29 cellular contexts compared by ENCODE assay signal in genomic region chr6:119333063-119333609, GRCh38.
"Had no signal": no experiment of that assay in that cellular context is flagged by ENCODE, and none has a peak within 500 bp of the region (broad histone marks: within the 10 kb centered on the region; RNA-seq: fewer than 3 reads in every experiment).

No MANE protein-coding gene starts in this region.

- H3K36me3 ChIP-seq: ascending aorta, brain microvascular endothelial cell, pancreas, prostate gland, upper lobe of right lung had no signal

- H3K4me1 Mint-ChIP-seq: neural crest cell had no signal

- H3K27ac Mint-ChIP-seq: activated CD8-positive, alpha-beta T cell treated with anti-CD3 and anti-CD28 coated beads, Interleukin-2, amount 10 ng/mL, durations not matched to agents 7 days and 5 days; activated naive CD8-positive, alpha-beta T cell; stimulated activated memory B cell treated with anti-CD40 and anti-IgM and Interleukin-4, amounts not matched to agents 10 μg/mL and 1 μg/mL and 100 μg/mL, for 72 hours; stimulated activated naive CD8-positive, alpha-beta T cell treated with anti-CD3 and anti-CD28 coated beads, Interleukin-15, amount 100 ng/mL, for 72 hours; T-helper 1 cell treated with Interleukin-12 subunit alpha and Interleukin-12 subunit beta and Interleukin-4 antibody, amounts not matched to agents 30 μg/mL and 1 μg/mL, for 36 hours had no signal

- H3K27me3 ChIP-seq: ascending aorta, brain microvascular endothelial cell, pancreas, sigmoid colon, upper lobe of right lung had no signal

- H3K27ac ChIP-seq: ascending aorta, brain microvascular endothelial cell, pancreas, prostate gland, sigmoid colon, upper lobe of right lung had no signal

- H3K4me3 Mint-ChIP-seq: activated CD8-positive, alpha-beta T cell treated with anti-CD3 and anti-CD28 coated beads, Interleukin-2, amount 10 ng/mL, durations not matched to agents 7 days and 5 days; activated naive CD8-positive, alpha-beta T cell; effector memory CD8-positive, alpha-beta T cell; neural crest cell; stimulated activated memory B cell treated with anti-CD40 and anti-IgM and Interleukin-4, amounts not matched to agents 10 μg/mL and 1 μg/mL and 100 μg/mL, for 72 hours; stimulated activated naive CD8-positive, alpha-beta T cell treated with anti-CD3 and anti-CD28 coated beads, Interleukin-15, amount 100 ng/mL, for 72 hours; T-helper 1 cell treated with Interleukin-12 subunit alpha and Interleukin-12 subunit beta and Interleukin-4 antibody, amounts not matched to agents 30 μg/mL and 1 μg/mL, for 36 hours had no signal

- H3K27me3 Mint-ChIP-seq: activated naive CD8-positive, alpha-beta T cell; effector memory CD8-positive, alpha-beta T cell; stimulated activated memory B cell treated with anti-CD40 and anti-IgM and Interleukin-4, amounts not matched to agents 10 μg/mL and 1 μg/mL and 100 μg/mL, for 72 hours; stimulated activated naive CD8-positive, alpha-beta T cell treated with anti-CD3 and anti-CD28 coated beads, Interleukin-15, amount 100 ng/mL, for 72 hours had no signal

- H3K9me3 Mint-ChIP-seq: effector memory CD8-positive, alpha-beta T cell; neural crest cell; stimulated activated memory B cell treated with anti-CD40 and anti-IgM and Interleukin-4, amounts not matched to agents 10 μg/mL and 1 μg/mL and 100 μg/mL, for 72 hours; stimulated activated naive CD8-positive, alpha-beta T cell treated with anti-CD3 and anti-CD28 coated beads, Interleukin-15, amount 100 ng/mL, for 72 hours; T-helper 1 cell treated with Interleukin-12 subunit alpha and Interleukin-12 subunit beta and Interleukin-4 antibody, amounts not matched to agents 30 μg/mL and 1 μg/mL, for 36 hours had no signal

- FAIRE-seq: endothelial cell of umbilical vein, pancreas, TTC549 had no signal

- H3K9me3 ChIP-seq: ascending aorta, pancreas, prostate gland, sigmoid colon, upper lobe of right lung had no signal

- H3K4me3 ChIP-seq: ascending aorta, pancreas, prostate gland, sigmoid colon, upper lobe of right lung had no signal

- H3K4me1 ChIP-seq: prostate gland had no signal

- DNase-seq: activated CD4-positive, alpha-beta T cell treated with anti-CD3 and anti-CD28 coated beads for 1 hour; activated CD4-positive, alpha-beta T cell treated with anti-CD3 and anti-CD28 coated beads, Interleukin-2, amount 50 U/mL, for 1 hour; activated CD8-positive, alpha-beta T cell treated with anti-CD3 and anti-CD28 coated beads, Interleukin-2, amount 10 ng/mL, durations not matched to agents 7 days and 5 days; activated effector memory CD4-positive, alpha-beta T cell treated with Interleukin-2 at 50 U/mL for 16 hours; activated naive CD4-positive, alpha-beta T cell treated with Interleukin-2 at 50 U/mL for 16 hours; brain microvascular endothelial cell; cortex of kidney; effector memory CD8-positive, alpha-beta T cell; foreskin fibroblast; head of caudate nucleus; left cardiac atrium; left ventricle myocardium superior; nucleus accumbens; pancreas; retina; sigmoid colon; stimulated activated CD4-positive, alpha-beta T cell treated with anti-CD3 and anti-CD28 coated beads, Interleukin-4, amount 100 ng/mL, for 24 hours; stimulated activated naive CD8-positive, alpha-beta T cell treated with anti-CD3 and anti-CD28 coated beads, Interleukin-15, amount 100 ng/mL, for 72 hours; substantia nigra; T-helper 9 cell; upper lobe of right lung had no signal

- ATAC-seq: left cardiac atrium; stimulated activated memory B cell treated with anti-CD40 and anti-IgM and Interleukin-4, amounts not matched to agents 10 μg/mL and 1 μg/mL and 100 μg/mL, for 72 hours had no signal
